14 cellular contexts compared by ENCODE assay signal in the genomic region with DNA sequence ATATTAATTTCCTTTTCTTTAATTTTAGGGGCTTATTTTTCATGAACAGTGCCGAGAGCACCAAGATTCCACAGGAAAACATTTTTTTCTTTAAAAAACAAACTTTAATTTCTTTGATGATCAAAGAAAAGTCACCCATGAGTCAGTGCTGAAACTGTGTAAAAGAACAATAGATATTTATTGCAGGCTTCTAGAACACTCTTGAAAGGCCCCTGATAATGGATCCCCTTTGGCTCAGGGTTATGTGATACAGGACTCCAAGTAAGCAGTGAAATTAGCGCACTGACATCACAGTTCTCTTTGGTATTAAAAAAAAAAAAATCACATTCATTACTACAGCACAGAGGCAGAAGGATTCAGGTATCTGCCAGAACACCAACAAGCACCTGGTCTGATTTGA.
A peak's percentile ranks its signal among the peaks of the same experiment; 100 is the strongest.
DNase-seq lines count a peak whose midpoint lies in the region; ATAC-seq lines count a peak whose summit lies in the region.
"Had no signal": no experiment of that assay in that cellular context is flagged by ENCODE, and none has a peak within 500 bp of the region (broad histone marks: within the 10 kb centered on the region; RNA-seq: fewer than 3 reads in every experiment).

No MANE protein-coding gene starts in this region.

- no peak overlapping the region for H3K4me3 Mint-ChIP-seq in T-helper 17 cell
- H3K4me3 Mint-ChIP-seq: CD4-positive, alpha-beta memory T cell; H9 had no signal

- no peak overlapping the region for H3K27ac ChIP-seq in GM23248
- H3K27ac ChIP-seq: A549, C4-2B had no signal

- H3K4me3 ChIP-seq in GM23248: no peak overlapping the region
- H3K4me3 ChIP-seq: A549 had no signal

- WGBS in GM23248 (ENCODE audit: low coverage in 1 of 2, low lambda C conversion rate in 2 of 2, missing lambda C conversion rate in 2 of 2), 2 experiments: 67 to 68% methylated on average over 2 of the region's 2 CpGs

- H3K79me2 ChIP-seq in GM23248 (ENCODE audit: insufficient read depth): no peaks in the 10 kb centered on the region

- no peaks in the 10 kb centered on the region for H3K27me3 ChIP-seq in GM23248 (replicated peaks; ENCODE audit: insufficient read depth)
- H3K27me3 ChIP-seq: BE2C had no signal

- H2AFZ ChIP-seq in GM23248: no peak overlapping the region

- no peaks in the 10 kb centered on the region for H3F3A ChIP-seq in GM23248 (ENCODE audit: insufficient read depth)

- H3K9me2 ChIP-seq in GM23248 (ENCODE audit: insufficient read depth): no peaks in the 10 kb centered on the region

- H3K9me3 ChIP-seq in GM23248 (ENCODE audit: low read depth) (no peaks in the 10 kb centered on the region), T-helper 17 cell (ENCODE audit: control insufficient read depth, low read length, poor library complexity, severe bottlenecking) (no peaks in the 10 kb centered on the region)
- H3K9me3 ChIP-seq: A549, BE2C had no signal

- no peaks in the 10 kb centered on the region for H3K36me3 ChIP-seq in GM23248 (ENCODE audit: low read depth)
- H3K36me3 ChIP-seq: BE2C had no signal

- peaks cover 2% of the 10 kb centered on the region for H3K4me1 Mint-ChIP-seq in T-helper 17 cell
- H3K4me1 Mint-ChIP-seq: CD4-positive, alpha-beta memory T cell had no signal

- peaks cover 17% of the 10 kb centered on the region for H3K4me1 ChIP-seq in GM23248 (ENCODE audit: insufficient read depth)
- H3K4me1 ChIP-seq: BE2C had no signal

- H3K36me3 Mint-ChIP-seq in T-helper 17 cell (ENCODE audit: low read depth): no peaks in the 10 kb centered on the region
- H3K36me3 Mint-ChIP-seq: CD4-positive, alpha-beta memory T cell had no signal

- DNase-seq in ELR (ENCODE audit: low read depth): peak; percentile 6
- DNase-seq in GM23248: peak; percentile 35
- DNase-seq in dermis blood vessel endothelial cell: peak; percentile 67
- DNase-seq in pulmonary artery endothelial cell (ENCODE audit: low read depth, low spot score): peak; percentile 22
- no peak for DNase-seq in T-helper 17 cell
- DNase-seq in T-helper 9 cell: no peak
- DNase-seq in mucosa of gallbladder (ENCODE audit: low spot score): no peak
- DNase-seq: BE2C; CD4-positive, alpha-beta memory T cell; DMS79; GOT3; H9 had no signal

- no peak overlapping the region for H3K4me2 ChIP-seq in GM23248 (ENCODE audit: unreplicated experiment)
- H3K4me2 ChIP-seq: A549 had no signal

- no peak overlapping the region for H3K9ac ChIP-seq in GM23248

- ATAC-seq in T-helper 17 cell: no peak
- ATAC-seq: A549 had no signal

- H3K27ac Mint-ChIP-seq in T-helper 17 cell: no peak overlapping the region
- H3K27ac Mint-ChIP-seq: CD4-positive, alpha-beta memory T cell; H9 had no signal

- peaks cover 46% of the 10 kb centered on the region for H3K27me3 Mint-ChIP-seq in T-helper 17 cell

- H4K20me1 ChIP-seq in GM23248 (ENCODE audit: insufficient read depth): no peaks in the 10 kb centered on the region

- in situ Hi-C loops in GM23248 (cut with MboI): loop anchor here (10.0 to 25.0 kb wide), 2 partner anchors 371 to 1038 kb away; no protein-coding TSS in a partner anchor

Comparison
In these comparisons a context has a peak if more than half of its experiments do, and no peak if none do; other contexts are left out.
1. DNase-seq: peak in ELR (single experiment), GM23248 (single experiment), dermis blood vessel endothelial cell (single experiment) and pulmonary artery endothelial cell (single experiment); none in T-helper 17 cell (0 of 3), T-helper 9 cell (single experiment) and mucosa of gallbladder (single experiment).